22 cellular contexts compared by ENCODE assay signal in the genomic region with DNA sequence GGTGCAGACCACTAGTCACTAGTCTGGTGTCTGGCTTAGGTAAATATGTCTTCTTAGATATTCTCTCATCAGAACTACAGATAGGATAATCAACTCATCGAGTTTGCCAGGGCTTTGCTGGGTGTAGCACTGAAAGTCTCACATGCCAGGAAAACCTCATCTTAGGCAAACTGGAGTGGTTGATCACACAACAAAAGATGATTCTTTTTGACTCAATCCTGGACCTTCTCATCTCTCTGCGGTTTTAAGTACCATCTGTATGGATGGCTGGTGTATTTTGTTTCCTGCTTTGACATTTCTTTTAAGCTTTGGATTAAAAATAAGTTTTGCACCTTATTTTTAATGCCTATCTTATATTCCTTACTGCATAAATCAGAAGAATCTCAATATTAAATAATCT. TPM values are rescaled to one million over a fixed set of nuclear protein-coding genes. Genes with fewer than 3 reads are reported as not detected.
A peak's percentile ranks its signal among the peaks of the same experiment; 100 is the strongest.
DNase-seq lines count a peak whose midpoint lies in the region; ATAC-seq and TF ChIP-seq lines count a peak whose summit lies in the region.
"Had no signal": no experiment of that assay in that cellular context is flagged by ENCODE, and none has a peak within 500 bp of the region (broad histone marks: within the 10 kb centered on the region; RNA-seq: fewer than 3 reads in every experiment).

No MANE protein-coding gene starts in this region.

- POLR2A ChIA-PET in activated CD4-positive, alpha-beta memory T cell treated with anti-CD3 and anti-CD28 coated beads for 36 hours (lab: Charles Lee): interaction anchor here (1.9 kb wide), 1 partner anchor 11 kb away, joined by 7 read pairs; a partner anchor contains a TSS
- POLR2A ChIA-PET in activated CD4-positive, alpha-beta memory T cell treated with anti-CD3 and anti-CD28 coated beads, Interleukin-2, amount 10 ng/mL, durations not matched to agents 7 days and 5 days (lab: Charles Lee): interaction anchor here (0.7 to 0.9 kb wide), 2 partner anchors 12 to 84 kb away, joined by 3 read pairs; a partner anchor contains a TSS

- ATAC-seq in stimulated activated naive CD8-positive, alpha-beta T cell treated with anti-CD3 and anti-CD28 coated beads, Interleukin-15, amount 100 ng/mL, for 72 hours: peak; percentile 52
- no peak for ATAC-seq in stimulated activated naive CD8-positive, alpha-beta T cell treated with anti-CD3 and anti-CD28 coated beads, Interleukin-15, Interleukin-2, amounts not matched to agents 100 U/mL and 50 U/mL, for 24 hours
- ATAC-seq in central memory CD8-positive, alpha-beta T cell (replicated peaks; ENCODE audit: extremely low read depth, poor library complexity, severe bottlenecking): no peak
- ATAC-seq in HG02798 (IDR thresholded peaks at IDR 0.05; ENCODE audit: poor library complexity, unreplicated experiment): no peak

- no peak for TF ChIP-seq CTCF in dorsolateral prefrontal cortex (IDR thresholded peaks at IDR 0.05 in 54 of 56, conservative IDR thresholded peaks at IDR 0.05 in 2 of 56; ENCODE audit: low read depth in 1 of 56, partially characterized antibody in 56 of 56)

- no peaks in the 10 kb centered on the region for H3K27me3 Mint-ChIP-seq in activated CD4-positive, alpha-beta memory T cell treated with anti-CD3 and anti-CD28 coated beads for 36 hours
- no peaks in the 10 kb centered on the region for H3K27me3 Mint-ChIP-seq in activated CD4-positive, alpha-beta memory T cell treated with anti-CD3 and anti-CD28 coated beads, Interleukin-2, amount 10 ng/mL, durations not matched to agents 7 days and 5 days
- no peaks in the 10 kb centered on the region for H3K27me3 Mint-ChIP-seq in stimulated activated naive CD8-positive, alpha-beta T cell treated with anti-CD3 and anti-CD28 coated beads, Interleukin-15, amount 100 ng/mL, for 72 hours
- no peaks in the 10 kb centered on the region for H3K27me3 Mint-ChIP-seq in central memory CD8-positive, alpha-beta T cell

- H3K4me3 ChIP-seq in dorsolateral prefrontal cortex: no peak overlapping the region
- H3K4me3 ChIP-seq: GM23248 had no signal

- intact Hi-C loops in activated CD4-positive, alpha-beta memory T cell treated with anti-CD3 and anti-CD28 coated beads for 36 hours (cut with micrococcal nuclease): no loop called here
- intact Hi-C loops in dorsolateral prefrontal cortex (cut with DNase I): no loop called here

- H3K4me1 Mint-ChIP-seq in activated CD4-positive, alpha-beta memory T cell treated with anti-CD3 and anti-CD28 coated beads for 36 hours (ENCODE audit: low read depth): peaks cover 45% of the 10 kb centered on the region
- peaks cover 22% of the 10 kb centered on the region for H3K4me1 Mint-ChIP-seq in activated CD4-positive, alpha-beta memory T cell treated with anti-CD3 and anti-CD28 coated beads, Interleukin-2, amount 10 ng/mL, durations not matched to agents 7 days and 5 days
- peaks cover 24% of the 10 kb centered on the region for H3K4me1 Mint-ChIP-seq in stimulated activated naive CD8-positive, alpha-beta T cell treated with anti-CD3 and anti-CD28 coated beads, Interleukin-15, amount 100 ng/mL, for 72 hours
- peaks cover 32% of the 10 kb centered on the region for H3K4me1 Mint-ChIP-seq in central memory CD8-positive, alpha-beta T cell

- peaks cover 73% of the 10 kb centered on the region for H3K36me3 Mint-ChIP-seq in activated CD4-positive, alpha-beta memory T cell treated with anti-CD3 and anti-CD28 coated beads for 36 hours
- H3K36me3 Mint-ChIP-seq in activated CD4-positive, alpha-beta memory T cell treated with anti-CD3 and anti-CD28 coated beads, Interleukin-2, amount 10 ng/mL, durations not matched to agents 7 days and 5 days (ENCODE audit: low read depth): peaks cover 57% of the 10 kb centered on the region
- peaks cover 68% of the 10 kb centered on the region for H3K36me3 Mint-ChIP-seq in central memory CD8-positive, alpha-beta T cell (ENCODE audit: insufficient read depth)

- no peak overlapping the region for H3K27ac ChIP-seq in dorsolateral prefrontal cortex
- H3K27ac ChIP-seq: GM23248 had no signal

- peak overlapping the region; percentile 23 for H3K27ac Mint-ChIP-seq in activated CD4-positive, alpha-beta memory T cell treated with anti-CD3 and anti-CD28 coated beads for 36 hours
- H3K27ac Mint-ChIP-seq in activated CD4-positive, alpha-beta memory T cell treated with anti-CD3 and anti-CD28 coated beads, Interleukin-2, amount 10 ng/mL, durations not matched to agents 7 days and 5 days: no peak overlapping the region
- H3K27ac Mint-ChIP-seq in stimulated activated naive CD8-positive, alpha-beta T cell treated with anti-CD3 and anti-CD28 coated beads, Interleukin-15, amount 100 ng/mL, for 72 hours: no peak overlapping the region
- H3K27ac Mint-ChIP-seq in central memory CD8-positive, alpha-beta T cell (ENCODE audit: low read depth): peak overlapping the region; percentile 48

- H3K4me3 Mint-ChIP-seq in activated CD4-positive, alpha-beta memory T cell treated with anti-CD3 and anti-CD28 coated beads for 36 hours: no peak overlapping the region
- H3K4me3 Mint-ChIP-seq in activated CD4-positive, alpha-beta memory T cell treated with anti-CD3 and anti-CD28 coated beads, Interleukin-2, amount 10 ng/mL, durations not matched to agents 7 days and 5 days: no peak overlapping the region
- H3K4me3 Mint-ChIP-seq in stimulated activated naive CD8-positive, alpha-beta T cell treated with anti-CD3 and anti-CD28 coated beads, Interleukin-15, amount 100 ng/mL, for 72 hours: no peak overlapping the region
- no peak overlapping the region for H3K4me3 Mint-ChIP-seq in central memory CD8-positive, alpha-beta T cell

- no peak for DNase-seq in activated CD4-positive, alpha-beta memory T cell treated with anti-CD3 and anti-CD28 coated beads for 36 hours
- DNase-seq in activated CD4-positive, alpha-beta memory T cell treated with anti-CD3 and anti-CD28 coated beads, Interleukin-2, amount 10 ng/mL, durations not matched to agents 7 days and 5 days: no peak
- DNase-seq in stimulated activated naive CD8-positive, alpha-beta T cell treated with anti-CD3 and anti-CD28 coated beads, Interleukin-15, amount 100 ng/mL, for 72 hours: no peak
- no peak for DNase-seq in stimulated activated naive CD8-positive, alpha-beta T cell treated with anti-CD3 and anti-CD28 coated beads, Interleukin-15, Interleukin-2, amounts not matched to agents 100 U/mL and 50 U/mL, for 24 hours
- DNase-seq in central memory CD8-positive, alpha-beta T cell (ENCODE audit: low spot score in 2 of 2): no peak
- DNase-seq in dorsolateral prefrontal cortex: no peak
- DNase-seq in SHP77 (lab: John Stamatoyannopoulos, UW): no peak
- DNase-seq: COR-L47; EL; GM23248; HCEC 1CT; KBM-7; MV-4-11; NCI-H1417 treated with DMSO at 0.1 percent for 48 hours; NCI-H2029; NCI-H2171; NCI-H446; NCI-H69; NK-92 treated with Interleukin-12 subunit alpha and Interleukin-12 subunit beta, amount 100 ng/mL, for 24 hours; OCI-M1; RPMI8226 had no signal

- no peaks in the 10 kb centered on the region for H3K9me3 Mint-ChIP-seq in activated CD4-positive, alpha-beta memory T cell treated with anti-CD3 and anti-CD28 coated beads for 36 hours
- H3K9me3 Mint-ChIP-seq in activated CD4-positive, alpha-beta memory T cell treated with anti-CD3 and anti-CD28 coated beads, Interleukin-2, amount 10 ng/mL, durations not matched to agents 7 days and 5 days: no peaks in the 10 kb centered on the region
- peaks cover 0 to 4% of the 10 kb centered on the region in 2 donors for H3K9me3 Mint-ChIP-seq in stimulated activated naive CD8-positive, alpha-beta T cell treated with anti-CD3 and anti-CD28 coated beads, Interleukin-15, amount 100 ng/mL, for 72 hours
- H3K9me3 Mint-ChIP-seq in central memory CD8-positive, alpha-beta T cell: no peaks in the 10 kb centered on the region

- CTCF ChIA-PET in activated CD4-positive, alpha-beta memory T cell treated with anti-CD3 and anti-CD28 coated beads for 36 hours (lab: Charles Lee): no interaction called here
- CTCF ChIA-PET in activated CD4-positive, alpha-beta memory T cell treated with anti-CD3 and anti-CD28 coated beads, Interleukin-2, amount 10 ng/mL, durations not matched to agents 7 days and 5 days (lab: Charles Lee): interaction anchor here (0.6 kb wide), 1 partner anchor 1189 kb away, joined by 4 read pairs; no protein-coding TSS in a partner anchor

- H3K27me3 ChIP-seq in dorsolateral prefrontal cortex: no peaks in the 10 kb centered on the region

RNA-seq across cellular contexts. Expression of a gene that starts 11.3 kb away (rescaled TPM):
- total RNA-seq in activated CD4-positive, alpha-beta memory T cell treated with anti-CD3 and anti-CD28 coated beads for 36 hours: 100 to 1,000 TPM; 396 to 403 TPM
- total RNA-seq in activated CD4-positive, alpha-beta memory T cell treated with anti-CD3 and anti-CD28 coated beads, Interleukin-2, amount 10 ng/mL, durations not matched to agents 7 days and 5 days: 100 to 1,000 TPM; 280 to 281 TPM
- total RNA-seq in dorsolateral prefrontal cortex: 10 to 100 TPM in 30 of 120 experiments, 1 to 10 TPM in 90; 1.6 to 45.2 (median 6.8) TPM

RNA-seq across cellular contexts. Expression of a gene that starts 49.7 kb away (rescaled TPM):
- 10 to 100 TPM; 66.9 to 67.9 TPM for total RNA-seq in activated CD4-positive, alpha-beta memory T cell treated with anti-CD3 and anti-CD28 coated beads for 36 hours
- total RNA-seq in activated CD4-positive, alpha-beta memory T cell treated with anti-CD3 and anti-CD28 coated beads, Interleukin-2, amount 10 ng/mL, durations not matched to agents 7 days and 5 days: 100 to 1,000 TPM; 141 to 144 TPM
- total RNA-seq in dorsolateral prefrontal cortex: 10 to 100 TPM in 27 of 120 experiments, 1 to 10 TPM in 93; 1.6 to 64.8 (median 6.3) TPM

Comparison
In these comparisons a context has a peak if more than half of its experiments do, and no peak if none do; other contexts are left out.
1. H3K27ac Mint-ChIP-seq: peak in activated CD4-positive, alpha-beta memory T cell treated with anti-CD3 and anti-CD28 coated beads for 36 hours (single experiment) and central memory CD8-positive, alpha-beta T cell (single experiment); none in activated CD4-positive, alpha-beta memory T cell treated with anti-CD3 and anti-CD28 coated beads, Interleukin-2, amount 10 ng/mL, durations not matched to agents 7 days and 5 days (single experiment) and stimulated activated naive CD8-positive, alpha-beta T cell treated with anti-CD3 and anti-CD28 coated beads, Interleukin-15, amount 100 ng/mL, for 72 hours (0 of 2).
2. RNA of a gene that starts 11.3 kb away (total RNA-seq): 396 to 403 TPM in activated CD4-positive, alpha-beta memory T cell treated with anti-CD3 and anti-CD28 coated beads for 36 hours and 280 to 281 TPM in activated CD4-positive, alpha-beta memory T cell treated with anti-CD3 and anti-CD28 coated beads, Interleukin-2, amount 10 ng/mL, durations not matched to agents 7 days and 5 days; 1.6 to 45.2 TPM in dorsolateral prefrontal cortex; every median in the first group is over 4 times any median in the second.